8 cellular contexts compared by ENCODE assay signal in genomic region chrX:101348452-101349222, GRCh38. TPM values are rescaled to one million over a fixed set of nuclear protein-coding genes. Genes with fewer than 3 reads are reported as not detected.
DNase-seq lines count a peak whose midpoint lies in the region; ATAC-seq and TF ChIP-seq lines count a peak whose summit lies in the region.

TSS of gene TIMM8A (minus strand) at chrX:101348742. CDS start at chrX:101348664, 78 bp downstream.

- no peaks in the 10 kb centered on the region for H3K27me3 ChIP-seq in HUES48 (ENCODE audit: control insufficient read depth, insufficient read depth, low read length)
- no peaks in the 10 kb centered on the region for H3K27me3 ChIP-seq in OCI-LY3 (ENCODE audit: low read depth, low read length)

- ATAC-seq in GM21423 (IDR thresholded peaks at IDR 0.05; ENCODE audit: unreplicated experiment): peak; percentile 98

- peaks cover 49% of the 10 kb centered on the region for H3K79me2 ChIP-seq in OCI-LY3 (ENCODE audit: low read length)

- no peaks in the 10 kb centered on the region for H3K4me1 ChIP-seq in HUES48 (ENCODE audit: control insufficient read depth, insufficient read depth, low read length)
- peaks cover 14% of the 10 kb centered on the region for H3K4me1 ChIP-seq in OCI-LY3 (ENCODE audit: low read length)

- H3K9me3 ChIP-seq in HUES48 (ENCODE audit: control insufficient read depth, insufficient read depth, low read length): peaks cover 23% of the 10 kb centered on the region; the same call in 1 of the 2 replicates
- no peaks in the 10 kb centered on the region for H3K9me3 ChIP-seq in OCI-LY3 (ENCODE audit: insufficient read depth, low read length)

- H3K9ac ChIP-seq in HUES48 (ENCODE audit: low read depth, low read length): peak within 1 kb of the TSS; percentile 84
- peak within 1 kb of the TSS; percentile 91 for H3K9ac ChIP-seq in OCI-LY3 (ENCODE audit: low read length)

- peak within 1 kb of the TSS; percentile 78 for H3K4me3 ChIP-seq in HUES48 (ENCODE audit: low read depth, low read length)
- peak within 1 kb of the TSS; percentile 98 for H3K4me3 ChIP-seq in OCI-LY3 (ENCODE audit: low read length)
- peak within 1 kb of the TSS; percentile 70 for H3K4me3 ChIP-seq in epithelial cell of esophagus (ENCODE audit: low read length)

- no peak for TF ChIP-seq CTCF in OCI-LY3 (IDR thresholded peaks at IDR 0.05; ENCODE audit: low read depth, low read length)
- TF ChIP-seq CTCF in epithelial cell of esophagus (IDR thresholded peaks at IDR 0.05; ENCODE audit: insufficient read depth, low read depth, low read length, missing control alignments): no peak

- peak within 1 kb of the TSS; percentile 98 for H2AFZ ChIP-seq in OCI-LY3 (ENCODE audit: low read depth, low read length)

- H4K20me1 ChIP-seq in OCI-LY3 (ENCODE audit: insufficient read depth, low read length): no peaks in the 10 kb centered on the region

- DNase-seq in D341Med (ENCODE audit: low spot score) (peak; percentile 88), activated T-cell treated with anti-CD3 and anti-CD28 coated beads for 1 hour (ENCODE audit: low read depth) (peak; percentile 59), epithelial cell of esophagus (ENCODE audit: low read depth) (peak; percentile 79), mucosa of gallbladder (ENCODE audit: low spot score) (peak; percentile 77)
- DNase-seq in stimulated activated CD8-positive, alpha-beta memory T cell treated with anti-CD3 and anti-CD28 coated beads, Interleukin-4, amount 100 ng/mL, for 4 hours (ENCODE audit: low read depth in 2 of 2, low spot score in 1 of 2): peak; percentile 48 to 60

- H3K36me3 ChIP-seq in HUES48 (ENCODE audit: control insufficient read depth, insufficient read depth, low read length) (peaks cover 15% of the 10 kb centered on the region), OCI-LY3 (replicated peaks; ENCODE audit: low read depth, low read length) (peaks cover 15% of the 10 kb centered on the region)

- H3K27ac ChIP-seq in HUES48 (ENCODE audit: low read depth, low read length) (peak within 1 kb of the TSS; percentile 93), OCI-LY3 (ENCODE audit: low read length) (peak within 1 kb of the TSS; percentile 75)

- peak within 1 kb of the TSS; percentile 74 for H3K4me2 ChIP-seq in OCI-LY3 (ENCODE audit: low read length)

RNA-seq across cellular contexts. Expression of gene TIMM8A, which starts in this region (rescaled TPM):
- 6.6 TPM for total RNA-seq in mucosa of gallbladder

Comparison
In these comparisons a context has a peak if more than half of its experiments do, and no peak if none do; other contexts are left out.
1. Peak in every context shown above with its lines: DNase-seq, ATAC-seq, H3K4me3 ChIP-seq and H3K27ac ChIP-seq.